Comparison of ENCODE assay signal across 18 cellular contexts in the genomic region with DNA sequence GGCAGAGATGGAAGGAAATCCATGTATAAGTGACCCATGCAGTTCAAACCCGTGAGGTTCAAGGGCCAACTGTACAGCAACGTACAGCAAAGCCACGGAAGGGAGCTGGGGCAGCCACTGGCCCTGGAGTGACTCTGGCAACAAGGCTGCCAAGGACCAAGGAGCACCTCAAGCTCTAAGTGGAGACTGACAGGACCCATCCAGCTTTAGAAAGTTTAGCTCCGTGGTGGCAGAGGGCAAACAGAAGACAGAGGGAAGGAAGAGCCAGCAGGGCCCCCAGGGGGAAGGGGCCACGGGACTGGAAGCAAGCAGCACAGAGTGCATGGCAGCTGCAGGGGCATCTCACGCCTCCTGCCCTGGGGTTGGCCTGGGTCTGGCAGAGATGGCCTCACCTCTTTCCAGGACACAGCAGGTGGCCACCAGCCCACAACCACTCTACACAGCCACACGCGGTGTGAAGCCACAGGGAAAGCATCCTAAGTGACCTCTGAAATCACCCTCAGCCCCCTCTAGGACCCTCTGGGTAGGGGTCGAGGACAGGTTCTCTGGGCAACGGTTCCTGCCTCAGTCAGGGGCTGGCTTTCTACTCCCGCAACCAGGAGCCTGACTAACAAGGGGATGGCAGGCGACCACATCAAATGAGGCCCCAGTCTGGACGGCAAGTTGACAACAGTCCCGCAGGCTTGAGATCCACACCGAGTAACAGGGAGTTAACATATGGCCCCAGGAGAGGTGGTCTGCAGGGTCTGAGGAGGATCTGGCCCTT. TPM values are rescaled to one million over a fixed set of nuclear protein-coding genes. Genes with fewer than 3 reads are reported as not detected.
DNase-seq lines count a peak whose midpoint lies in the region; ATAC-seq and TF ChIP-seq lines count a peak whose summit lies in the region.
"Had no signal": no experiment of that assay in that cellular context is flagged by ENCODE, and none has a peak within 500 bp of the region (broad histone marks: within the 10 kb centered on the region; RNA-seq: fewer than 3 reads in every experiment).

No MANE protein-coding gene starts in this region.

- H3K27me3 Mint-ChIP-seq in T-helper 1 cell treated with Interleukin-12 subunit alpha and Interleukin-12 subunit beta and Interleukin-4 antibody, amounts not matched to agents 30 μg/mL and 1 μg/mL, for 36 hours (ENCODE audit: low read depth), result peaks cover 9% of the 10 kb centered on the region

- H3K4me1 ChIP-seq in Loucy (ENCODE audit: insufficient read depth, low read length, poor library complexity, severe bottlenecking) (peaks cover 57% of the 10 kb centered on the region), mesenchymal stem cell (ENCODE audit: control insufficient read depth, insufficient read depth, low read depth, low read length) (peaks cover 41% of the 10 kb centered on the region), gastrocnemius medialis (peaks cover 33 to 34% of the 10 kb centered on the region in 2 donors)

- H3K9me3 ChIP-seq in Loucy (ENCODE audit: insufficient read depth, low read depth, low read length), result no peaks in the 10 kb centered on the region
- no peaks in the 10 kb centered on the region for H3K9me3 ChIP-seq in mesenchymal stem cell (ENCODE audit: control insufficient read depth, low read length)
- H3K9me3 ChIP-seq in gastrocnemius medialis, result no peaks in the 10 kb centered on the region

- H2BK120ac ChIP-seq in mesenchymal stem cell (ENCODE audit: low read depth, low read length), result no peak overlapping the region

- peaks cover 19% of the 10 kb centered on the region for H3K36me3 Mint-ChIP-seq in T-helper 1 cell treated with Interleukin-12 subunit alpha and Interleukin-12 subunit beta and Interleukin-4 antibody, amounts not matched to agents 30 μg/mL and 1 μg/mL, for 36 hours (ENCODE audit: low read depth)

- H2BK12ac ChIP-seq in mesenchymal stem cell (ENCODE audit: low read length in 2 of 2), result no peak overlapping the region

- peak overlapping the region; percentile 99 for H3K4me2 ChIP-seq in Loucy (ENCODE audit: low read depth, low read length, poor library complexity, severe bottlenecking)
- H3K4me2 ChIP-seq in mesenchymal stem cell (ENCODE audit: low read length, poor library complexity, severe bottlenecking), result no peak overlapping the region

- TF ChIP-seq POLR2A in gastrocnemius medialis (IDR thresholded peaks at IDR 0.05), result no peak

- H3K18ac ChIP-seq in mesenchymal stem cell (ENCODE audit: low read depth in 1 of 2, low read length in 2 of 2), result no peak overlapping the region

- H3K4me3 ChIP-seq in Loucy (ENCODE audit: low read length, poor library complexity, severe bottlenecking) (peak overlapping the region; percentile 100), mesenchymal stem cell (ENCODE audit: insufficient read depth in 1 of 2, low read depth in 1 of 2, low read length in 2 of 2) (peak overlapping the region in 1 of 2 experiments; percentile 86), gastrocnemius medialis (peak overlapping the region in 3 of 4 donors; percentile 24 to 29 (median 25))

- H4K20me1 ChIP-seq in Loucy (ENCODE audit: insufficient read depth, low read length, poor library complexity, severe bottlenecking), result peaks cover 14% of the 10 kb centered on the region

- H4K8ac ChIP-seq in mesenchymal stem cell (ENCODE audit: low read length), result no peak overlapping the region

- H3K27ac ChIP-seq in mesenchymal stem cell (ENCODE audit: low read length, poor library complexity, severe bottlenecking) (no peak overlapping the region), gastrocnemius medialis (peak overlapping the region; percentile 27 to 80 (median 68))
- H3K27ac ChIP-seq: C4-2B had no signal

- H3K9ac ChIP-seq in Loucy (ENCODE audit: low read depth, low read length, poor library complexity, severe bottlenecking) (peak overlapping the region; percentile 94), mesenchymal stem cell (ENCODE audit: low read length) (peak overlapping the region; percentile 95)

- peak overlapping the region; percentile 12 for H3K4me3 Mint-ChIP-seq in T-helper 1 cell treated with Interleukin-12 subunit alpha and Interleukin-12 subunit beta and Interleukin-4 antibody, amounts not matched to agents 30 μg/mL and 1 μg/mL, for 36 hours

- DNase-seq in T-helper 1 cell (no peak), mesenchymal stem cell (no peak), gastrocnemius medialis (no peak), dermis blood vessel endothelial cell (no peak), NCI-H524 (lab: John Stamatoyannopoulos, UW) (no peak)
- DNase-seq: 8988T; activated CD4-positive, alpha-beta T cell treated with anti-CD3 and anti-CD28 coated beads, Interleukin-2, amount 50 U/mL, for 48 hours; activated gamma-delta T cell treated with Interleukin-2 at 50 U/mL for 16 hours; IMR-90; NCI-H446; occipital lobe; stimulated activated CD4-positive, alpha-beta T cell treated with anti-CD3 and anti-CD28 coated beads, Interleukin-15, amount 100 ng/mL, for 24 hours had no signal

- no peak overlapping the region for H2BK5ac ChIP-seq in mesenchymal stem cell (ENCODE audit: low read depth, low read length, poor library complexity, severe bottlenecking)

- H2AK5ac ChIP-seq in mesenchymal stem cell (ENCODE audit: low read length, severe bottlenecking), result no peak overlapping the region

- no peak overlapping the region for H2BK15ac ChIP-seq in mesenchymal stem cell (ENCODE audit: low read depth, poor library complexity, severe bottlenecking)

- no peak overlapping the region for H3K23ac ChIP-seq in mesenchymal stem cell (ENCODE audit: low read length in 2 of 2)

- WGBS in mesenchymal stem cell, result 88% methylated on average over 15 of the region's 15 CpGs

- intact Hi-C loops in gastrocnemius medialis (cut with DNase I; ENCODE audit: low total_unique reads), result no loop called here

- no peaks in the 10 kb centered on the region for H3K9me3 Mint-ChIP-seq in T-helper 1 cell treated with Interleukin-12 subunit alpha and Interleukin-12 subunit beta and Interleukin-4 antibody, amounts not matched to agents 30 μg/mL and 1 μg/mL, for 36 hours

- H3F3A ChIP-seq in Loucy (ENCODE audit: low read depth), result no peaks in the 10 kb centered on the region

- H3K79me2 ChIP-seq in Loucy (ENCODE audit: insufficient read depth, low read length), result peaks cover 76% of the 10 kb centered on the region

- H3K14ac ChIP-seq in mesenchymal stem cell (ENCODE audit: low read length in 2 of 2), result no peak overlapping the region

- peaks cover 8% of the 10 kb centered on the region for H3K79me1 ChIP-seq in mesenchymal stem cell (replicated peaks; ENCODE audit: low read length, poor library complexity, severe bottlenecking)

- ATAC-seq in gastrocnemius medialis (no peak), GM18870 (IDR thresholded peaks at IDR 0.05; ENCODE audit: unreplicated experiment) (no peak)
- ATAC-seq: HCT116 had no signal

- no peak overlapping the region for H3K4ac ChIP-seq in mesenchymal stem cell (ENCODE audit: low read depth in 1 of 2, low read length in 2 of 2)

- no peak overlapping the region for H4K91ac ChIP-seq in mesenchymal stem cell (ENCODE audit: low read length)

- H2AFZ ChIP-seq in Loucy (ENCODE audit: low read length) (no peak overlapping the region), mesenchymal stem cell (ENCODE audit: low read depth, low read length) (no peak overlapping the region)

- H3K36me3 ChIP-seq in Loucy (ENCODE audit: insufficient read depth, low read length) (no peaks in the 10 kb centered on the region), mesenchymal stem cell (ENCODE audit: control insufficient read depth in 1 of 2, insufficient read depth in 2 of 2, low read depth in 1 of 2, low read length in 2 of 2) (peaks cover 15 to 25% of the 10 kb centered on the region in 2 experiments), gastrocnemius medialis (no peaks in the 10 kb centered on the region)

- H3K27me3 ChIP-seq in Loucy (ENCODE audit: insufficient read depth, low read length, poor library complexity, severe bottlenecking), result no peaks in the 10 kb centered on the region
- H3K27me3 ChIP-seq in mesenchymal stem cell (ENCODE audit: control insufficient read depth in 1 of 2, insufficient read depth in 1 of 2, low read length in 2 of 2), result no peaks in the 10 kb centered on the region
- H3K27me3 ChIP-seq in gastrocnemius medialis, result no peaks in the 10 kb centered on the region
- H3K27me3 ChIP-seq: dorsolateral prefrontal cortex had no signal

- TF ChIP-seq CTCF in Loucy (conservative IDR thresholded peaks at IDR 0.05; ENCODE audit: low read length) (no peak), gastrocnemius medialis (IDR thresholded peaks at IDR 0.05 in 4 of 5, conservative IDR thresholded peaks at IDR 0.05 in 1 of 5) (no peak)

- H3K9me2 ChIP-seq in Loucy (replicated peaks; ENCODE audit: low read depth, low read length), result no peaks in the 10 kb centered on the region

- in situ Hi-C loops in gastrocnemius medialis (cut with MboI; ENCODE audit: low sequenced_read_pairs in 4 of 4), result no loop called here

- no peak overlapping the region for H3K27ac Mint-ChIP-seq in T-helper 1 cell treated with Interleukin-12 subunit alpha and Interleukin-12 subunit beta and Interleukin-4 antibody, amounts not matched to agents 30 μg/mL and 1 μg/mL, for 36 hours

- peaks cover 39% of the 10 kb centered on the region for H3K4me1 Mint-ChIP-seq in T-helper 1 cell treated with Interleukin-12 subunit alpha and Interleukin-12 subunit beta and Interleukin-4 antibody, amounts not matched to agents 30 μg/mL and 1 μg/mL, for 36 hours (ENCODE audit: low read depth)

RNA-seq across cellular contexts. Expression of a gene that starts 3.8 kb away (rescaled TPM):
- 32.6 TPM for polyA plus RNA-seq in mesenchymal stem cell (2013, experiment 1 of 2)
- polyA plus RNA-seq in mesenchymal stem cell (2013, experiment 2 of 2), result 31.7 TPM
- 10 to 100 TPM; 10.6 to 21.0 (median 16.5) TPM for total RNA-seq in gastrocnemius medialis
- 16.5 and 29.0 TPM in 2 replicates for total RNA-seq in dermis blood vessel endothelial cell

RNA-seq across cellular contexts. Expression of a gene that starts 49.6 kb away (rescaled TPM):
- 4.8 TPM for polyA plus RNA-seq in mesenchymal stem cell (2013, experiment 1 of 2)
- 5.1 TPM for polyA plus RNA-seq in mesenchymal stem cell (2013, experiment 2 of 2)
- total RNA-seq in gastrocnemius medialis (1 to 10 TPM in 1 of 4 donors, under 1 TPM in 2, not detected in 1; 0.64 to 1.2 (median 0.92) TPM), dermis blood vessel endothelial cell (14.3 and 25.8 TPM in 2 replicates)
